ENCODE assay signal across 8 cellular contexts in the genomic region with DNA sequence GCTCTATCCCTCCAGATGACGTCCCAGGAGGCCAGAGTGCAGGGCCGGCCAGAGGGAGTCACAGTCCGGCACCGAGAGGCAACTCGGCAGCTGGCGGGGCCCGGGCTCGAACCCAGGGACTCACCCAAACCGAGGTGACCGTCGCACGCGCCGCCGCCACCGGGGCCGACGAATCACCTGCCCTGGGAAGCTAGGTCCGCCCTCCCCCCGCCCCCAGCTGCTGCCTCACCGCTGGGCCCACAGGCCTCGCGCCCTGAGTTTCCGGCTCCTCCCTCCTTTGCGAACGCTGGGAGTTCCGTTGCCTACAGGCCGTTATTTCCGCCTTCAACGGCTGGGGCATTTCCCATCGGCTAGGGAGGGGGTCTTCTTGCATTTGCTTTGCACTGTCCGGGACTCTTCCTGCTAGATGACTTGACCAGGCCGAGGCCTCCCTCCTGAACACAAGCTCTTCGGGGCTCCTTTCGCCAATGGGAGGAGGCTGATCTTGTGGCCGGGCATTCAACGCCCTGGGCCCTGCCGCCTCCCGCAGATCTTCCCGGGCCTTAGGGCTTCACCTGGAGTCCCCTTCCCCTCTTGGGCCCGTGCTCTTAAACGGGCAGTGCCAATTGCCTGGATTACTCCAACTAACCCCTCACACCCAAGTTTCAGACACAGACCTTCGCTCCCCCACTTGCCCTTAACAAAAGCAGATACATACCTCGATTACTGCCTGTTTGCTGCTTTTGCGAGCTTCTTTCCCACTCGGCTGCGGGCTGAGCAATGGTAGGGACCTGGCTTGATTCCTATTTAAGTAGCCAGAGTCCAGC. TPM values are rescaled to one million over a fixed set of nuclear protein-coding genes. Genes with fewer than 3 reads are reported as not detected.
DNase-seq lines count a peak whose midpoint lies in the region; ATAC-seq and TF ChIP-seq lines count a peak whose summit lies in the region.

A gene (minus strand): TSS at position 184 of the 806 bp plus-strand sequence. CDS start 4,674 bp downstream, outside the sequence.

- H3K27ac Mint-ChIP-seq in CD4-positive, alpha-beta T cell, result peak within 1 kb of the TSS; percentile 90

- H3K36me3 ChIP-seq in effector memory CD4-positive, alpha-beta T cell (ENCODE audit: control insufficient read depth, insufficient read depth, low read length), result no peaks in the 10 kb centered on the region

- CTCF ChIA-PET in CD4-positive, alpha-beta T cell (lab: Charles Lee), result interaction anchor here (1.1 to 2.6 kb wide), 4 partner anchors 14 to 171 kb away, joined by 3 to 18 read pairs (median 7); a partner anchor contains a TSS

- H3K27ac ChIP-seq in CD4-positive, alpha-beta T cell (ENCODE audit: low read depth, low read length), result peak within 1 kb of the TSS; percentile 95
- H3K27ac ChIP-seq in effector memory CD4-positive, alpha-beta T cell (ENCODE audit: insufficient read depth, low read length, poor library complexity, severe bottlenecking), result peak within 1 kb of the TSS; percentile 96

- peak; percentile 92 for ATAC-seq in CD4-positive, alpha-beta T cell (ENCODE audit: poor library complexity)
- ATAC-seq in GM19455 (IDR thresholded peaks at IDR 0.05; ENCODE audit: unreplicated experiment), result peak; percentile 66

- intact Hi-C loops in CD4-positive, alpha-beta T cell (cut with DNase I, micrococcal nuclease), result loop anchor here (1.0 to 10.0 kb wide), 12 partner anchors 15 to 1799 kb away; a partner anchor contains a TSS

- peak within 1 kb of the TSS; percentile 92 for H3K4me3 Mint-ChIP-seq in CD4-positive, alpha-beta T cell

- TF ChIP-seq CTCF in CD4-positive, alpha-beta T cell (IDR thresholded peaks at IDR 0.05), result no peak

- H3K4me1 Mint-ChIP-seq in CD4-positive, alpha-beta T cell (ENCODE audit: low read depth), result peaks cover 29% of the 10 kb centered on the region

- POLR2A ChIA-PET in CD4-positive, alpha-beta T cell (lab: Charles Lee), result interaction anchor here (0.6 to 4.4 kb wide), 18 partner anchors 9 to 631 kb away, joined by 3 to 231 read pairs (median 6); a partner anchor contains a TSS

- H3K27me3 ChIP-seq in CD4-positive, alpha-beta T cell (ENCODE audit: control insufficient read depth, insufficient read depth, low read length), result no peaks in the 10 kb centered on the region
- H3K27me3 ChIP-seq in effector memory CD4-positive, alpha-beta T cell (replicated peaks; ENCODE audit: control insufficient read depth, insufficient read depth, low read length, poor library complexity, severe bottlenecking), result no peaks in the 10 kb centered on the region

- H3K36me3 Mint-ChIP-seq in CD4-positive, alpha-beta T cell (ENCODE audit: low read depth), result peaks cover 25% of the 10 kb centered on the region

- H3K4me1 ChIP-seq in effector memory CD4-positive, alpha-beta T cell (ENCODE audit: control insufficient read depth, insufficient read depth, low read length, poor library complexity, severe bottlenecking), result peaks cover 8% of the 10 kb centered on the region

- H3K27me3 Mint-ChIP-seq in CD4-positive, alpha-beta T cell, result no peaks in the 10 kb centered on the region

- H3K9me3 ChIP-seq in CD4-positive, alpha-beta T cell (ENCODE audit: control insufficient read depth, low read length), result no peaks in the 10 kb centered on the region
- no peaks in the 10 kb centered on the region for H3K9me3 ChIP-seq in effector memory CD4-positive, alpha-beta T cell (ENCODE audit: control insufficient read depth, low read length)

- no peaks in the 10 kb centered on the region for H3K9me3 Mint-ChIP-seq in CD4-positive, alpha-beta T cell

- peak within 1 kb of the TSS; percentile 98 for H3K4me3 ChIP-seq in effector memory CD4-positive, alpha-beta T cell (ENCODE audit: insufficient read depth, low read depth, low read length, poor library complexity, severe bottlenecking)

- peak; percentile 86 to 93 (median 90) for DNase-seq in CD4-positive, alpha-beta T cell
- DNase-seq in HS-5 (ENCODE audit: low read depth), result peak; percentile 65
- DNase-seq in NOMO-1 treated with dmso at 0.1 percent for 144 hours (lab: John Stamatoyannopoulos, UW; ENCODE audit: unreplicated experiment), result peak; percentile 92
- DNase-seq in activated CD8-positive, alpha-beta memory T cell treated with anti-CD3 and anti-CD28 coated beads for 4 hours (ENCODE audit: low read depth in 2 of 2), result peak; percentile 83 to 88
- DNase-seq in effector memory CD4-positive, alpha-beta T cell, result peak; percentile 83 to 87 (median 84)
- peak; percentile 96 for DNase-seq in medulla oblongata (ENCODE audit: extremely low spot score)
- DNase-seq in stimulated activated CD8-positive, alpha-beta memory T cell treated with anti-CD3 and anti-CD28 coated beads, Interleukin-12 subunit alpha, Interleukin-12 subunit beta, amount 100 ng/mL, for 1 hour (ENCODE audit: low read depth), result peak; percentile 85

RNA-seq across cellular contexts. Expression of the gene that starts here (rescaled TPM):
- 10 to 100 TPM; 10.0 to 11.6 TPM for total RNA-seq in CD4-positive, alpha-beta T cell

Comparison
In these comparisons a context has a peak if more than half of its experiments do, and no peak if none do; other contexts are left out.
1. Peak in every context shown above with its lines: DNase-seq, ATAC-seq, H3K4me3 ChIP-seq and H3K27ac ChIP-seq.